In genomic region chr7:44200699-44201461, GRCh38 we compare ENCODE assay signal across 8 cellular contexts. TPM values are rescaled to one million over a fixed set of nuclear protein-coding genes. Genes with fewer than 3 reads are reported as not detected.
DNase-seq lines count a peak whose midpoint lies in the region; ATAC-seq and TF ChIP-seq lines count a peak whose summit lies in the region.

Gene YKT6 (plus strand): TSS chr7:44200978. CDS start chr7:44201136, 158 bp downstream.

- DNase-seq in ELR (ENCODE audit: low read depth) (peak; percentile 99), H4 (ENCODE audit: low spot score) (peak; percentile 100), LNCaP clone FGC (ENCODE audit: low read depth) (peak; percentile 94), RWPE1 (ENCODE audit: low spot score) (peak; percentile 99), fibroblast of pulmonary artery (ENCODE audit: low read depth) (peak; percentile 94)
- peak; percentile 92 for DNase-seq in activated T-helper 2 cell treated with anti-CD3 and anti-CD28 coated beads, Interferon-gamma antibody, Interleukin-2, Interleukin-4, amounts not matched to agents 10 μg/mL and 5 μg/mL and 100 μg/mL, durations not matched to agents 14 hours and 24 hours and 36 hours (ENCODE audit: low spot score)
- DNase-seq in natural killer cell treated with Interleukin-12 subunit alpha and Interleukin-12 subunit beta and Interleukin-15 and Interleukin-18, amount 100 ng/mL, for 72 hours (ENCODE audit: low spot score), result peak; percentile 96
- peak; percentile 95 for DNase-seq in stimulated activated naive CD8-positive, alpha-beta T cell treated with anti-CD3 and anti-CD28 coated beads, Interleukin-15, Interleukin-2, amounts not matched to agents 100 U/mL and 50 U/mL, for 24 hours

- no peaks in the 10 kb centered on the region for H3K9me3 Mint-ChIP-seq in activated T-helper 2 cell treated with anti-CD3 and anti-CD28 coated beads, Interferon-gamma antibody, Interleukin-2, Interleukin-4, amounts not matched to agents 10 μg/mL and 5 μg/mL and 100 μg/mL, durations not matched to agents 14 hours and 24 hours and 36 hours
- H3K9me3 Mint-ChIP-seq in natural killer cell treated with Interleukin-12 subunit alpha and Interleukin-12 subunit beta and Interleukin-15 and Interleukin-18, amount 100 ng/mL, for 72 hours, result no peaks in the 10 kb centered on the region

- POLR2A ChIA-PET in RWPE1 (lab: Yijun Ruan, JAX; ENCODE audit: low non-redundant PET), result interaction anchor here (0.5 to 1.0 kb wide), 5 partner anchors 75 to 608 kb away, joined by 3 to 4 read pairs (median 3); partner anchors contain the start of gene UBE2D4

- H3K36me3 Mint-ChIP-seq in activated T-helper 2 cell treated with anti-CD3 and anti-CD28 coated beads, Interferon-gamma antibody, Interleukin-2, Interleukin-4, amounts not matched to agents 10 μg/mL and 5 μg/mL and 100 μg/mL, durations not matched to agents 14 hours and 24 hours and 36 hours (ENCODE audit: low read depth), result peaks cover 30% of the 10 kb centered on the region
- peaks cover 13% of the 10 kb centered on the region for H3K36me3 Mint-ChIP-seq in natural killer cell treated with Interleukin-12 subunit alpha and Interleukin-12 subunit beta and Interleukin-15 and Interleukin-18, amount 100 ng/mL, for 72 hours

- CTCF ChIA-PET in RWPE1 (lab: Yijun Ruan, JAX), result interaction anchor here (0.6 to 1.4 kb wide), 7 partner anchors 13 to 1319 kb away, joined by 3 to 6 read pairs (median 4); partner anchors contain the start of gene POLD2

- peaks cover 29% of the 10 kb centered on the region for H3K4me1 Mint-ChIP-seq in activated T-helper 2 cell treated with anti-CD3 and anti-CD28 coated beads, Interferon-gamma antibody, Interleukin-2, Interleukin-4, amounts not matched to agents 10 μg/mL and 5 μg/mL and 100 μg/mL, durations not matched to agents 14 hours and 24 hours and 36 hours (ENCODE audit: low read depth)
- peaks cover 31 to 39% of the 10 kb centered on the region in 2 donors for H3K4me1 Mint-ChIP-seq in natural killer cell treated with Interleukin-12 subunit alpha and Interleukin-12 subunit beta and Interleukin-15 and Interleukin-18, amount 100 ng/mL, for 72 hours (ENCODE audit: low read depth in 2 of 2)

- peak; percentile 100 for ATAC-seq in natural killer cell treated with Interleukin-12 subunit alpha and Interleukin-12 subunit beta and Interleukin-15 and Interleukin-18, amount 100 ng/mL, for 72 hours
- peak; percentile 100 for ATAC-seq in stimulated activated naive CD8-positive, alpha-beta T cell treated with anti-CD3 and anti-CD28 coated beads, Interleukin-15, Interleukin-2, amounts not matched to agents 100 U/mL and 50 U/mL, for 24 hours

- peak within 1 kb of the TSS; percentile 88 for H3K4me3 Mint-ChIP-seq in activated T-helper 2 cell treated with anti-CD3 and anti-CD28 coated beads, Interferon-gamma antibody, Interleukin-2, Interleukin-4, amounts not matched to agents 10 μg/mL and 5 μg/mL and 100 μg/mL, durations not matched to agents 14 hours and 24 hours and 36 hours (ENCODE audit: low read depth)
- H3K4me3 Mint-ChIP-seq in natural killer cell treated with Interleukin-12 subunit alpha and Interleukin-12 subunit beta and Interleukin-15 and Interleukin-18, amount 100 ng/mL, for 72 hours, result peak within 1 kb of the TSS; percentile 81

- intact Hi-C loops in activated T-helper 2 cell treated with anti-CD3 and anti-CD28 coated beads, Interferon-gamma antibody, Interleukin-2, Interleukin-4, amounts not matched to agents 10 μg/mL and 5 μg/mL and 100 μg/mL, durations not matched to agents 14 hours and 24 hours and 36 hours (cut with micrococcal nuclease), result loop anchor here (2.0 to 5.0 kb wide), 3 partner anchors 54 to 118 kb away; partner anchors contain the start of gene POLM

- no peaks in the 10 kb centered on the region for H3K27me3 Mint-ChIP-seq in activated T-helper 2 cell treated with anti-CD3 and anti-CD28 coated beads, Interferon-gamma antibody, Interleukin-2, Interleukin-4, amounts not matched to agents 10 μg/mL and 5 μg/mL and 100 μg/mL, durations not matched to agents 14 hours and 24 hours and 36 hours (ENCODE audit: low read depth)
- H3K27me3 Mint-ChIP-seq in natural killer cell treated with Interleukin-12 subunit alpha and Interleukin-12 subunit beta and Interleukin-15 and Interleukin-18, amount 100 ng/mL, for 72 hours, result peaks cover 8 to 9% of the 10 kb centered on the region in 2 donors

- peak within 1 kb of the TSS; percentile 74 for H3K27ac ChIP-seq in RWPE1

- peak; percentile 27; the same call in 1 of the 2 replicates for TF ChIP-seq CTCF in LNCaP clone FGC (IDR thresholded peaks at IDR 0.05; ENCODE audit: control insufficient read depth, extremely low read depth, insufficient read depth)
- TF ChIP-seq CTCF in RWPE1 (conservative IDR thresholded peaks at IDR 0.05; ENCODE audit: low read depth), result peak; percentile 69
- peak; percentile 20 for TF ChIP-seq CTCF in fibroblast of pulmonary artery (IDR thresholded peaks at IDR 0.05; ENCODE audit: low read length, missing control alignments)

- H3K27ac Mint-ChIP-seq in activated T-helper 2 cell treated with anti-CD3 and anti-CD28 coated beads, Interferon-gamma antibody, Interleukin-2, Interleukin-4, amounts not matched to agents 10 μg/mL and 5 μg/mL and 100 μg/mL, durations not matched to agents 14 hours and 24 hours and 36 hours, result peak within 1 kb of the TSS; percentile 74
- H3K27ac Mint-ChIP-seq in natural killer cell treated with Interleukin-12 subunit alpha and Interleukin-12 subunit beta and Interleukin-15 and Interleukin-18, amount 100 ng/mL, for 72 hours, result peak within 1 kb of the TSS; percentile 43 to 83

- peak within 1 kb of the TSS; percentile 65 for H3K4me3 ChIP-seq in LNCaP clone FGC (ENCODE audit: low read depth, low read length)
- H3K4me3 ChIP-seq in fibroblast of pulmonary artery (replicated peaks; ENCODE audit: low read depth, low read length), result peak within 1 kb of the TSS; percentile 96

RNA-seq across cellular contexts. Expression of gene YKT6, which starts in this region (rescaled TPM):
- total RNA-seq in H4 (2014; rRNA removed; shearing (Covaris generic)), result 132 and 136 TPM in 2 replicates
- 73.1 and 76.4 TPM in 2 replicates for total RNA-seq in activated T-helper 2 cell treated with anti-CD3 and anti-CD28 coated beads, Interferon-gamma antibody, Interleukin-2, Interleukin-4, amounts not matched to agents 10 μg/mL and 5 μg/mL and 100 μg/mL, durations not matched to agents 14 hours and 24 hours and 36 hours
- total RNA-seq in natural killer cell treated with Interleukin-12 subunit alpha and Interleukin-12 subunit beta and Interleukin-15 and Interleukin-18, amount 100 ng/mL, for 72 hours, result 10 to 100 TPM; 93.1 to 99.3 TPM

Comparison
In these comparisons a context has a peak if more than half of its experiments do, and no peak if none do; other contexts are left out.
1. Peak in every context shown above with its lines: DNase-seq, ATAC-seq, H3K4me3 ChIP-seq and H3K27ac ChIP-seq.